8 cellular contexts compared by ENCODE assay signal in the genomic region with DNA sequence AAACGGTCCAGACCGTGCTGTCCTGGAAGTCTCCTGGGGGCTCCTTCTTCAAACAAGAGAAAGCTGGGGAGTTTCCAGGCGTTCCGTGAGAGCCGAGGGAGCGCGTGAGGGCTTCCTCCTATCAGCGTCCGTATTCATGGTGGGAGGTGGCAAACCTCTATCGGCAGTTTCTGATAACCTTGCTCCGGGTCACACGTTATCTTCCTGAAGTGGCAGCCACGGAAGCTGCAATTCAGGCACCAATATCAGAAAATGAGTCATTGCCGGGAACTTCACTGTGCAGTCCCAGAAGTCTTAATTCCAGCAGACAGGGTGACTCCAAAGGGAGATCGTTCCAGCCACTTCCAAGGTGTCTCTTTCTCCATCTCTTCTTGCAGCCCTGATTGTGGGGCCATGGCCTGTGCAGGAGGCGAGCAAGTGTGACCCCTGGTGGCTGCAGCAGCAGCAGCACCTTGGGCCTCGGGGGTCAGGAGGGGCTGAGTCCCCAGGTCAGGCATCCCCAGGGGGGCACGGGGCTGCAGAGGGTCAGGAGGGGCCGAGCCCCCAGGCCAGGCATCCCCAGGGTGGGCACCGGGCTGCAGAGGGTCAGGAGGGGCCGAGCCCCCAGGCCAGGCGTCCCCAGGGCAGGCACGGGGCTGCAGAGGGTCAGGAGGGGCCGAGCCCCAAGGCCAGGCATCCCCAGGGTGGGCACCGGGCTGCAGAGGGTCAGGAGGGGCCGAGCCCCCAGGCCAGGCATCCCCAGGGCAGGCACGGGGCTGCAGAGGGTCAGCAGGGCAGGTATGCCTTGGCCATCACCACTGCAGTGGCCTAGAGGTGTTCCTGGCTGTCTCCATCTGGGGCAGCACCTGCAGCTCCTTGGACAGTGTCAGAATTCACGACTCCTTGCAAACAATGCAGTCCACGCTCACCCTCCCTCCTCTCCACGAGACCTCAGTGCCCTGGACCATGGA.
A peak's percentile ranks its signal among the peaks of the same experiment; 100 is the strongest.
DNase-seq lines count a peak whose midpoint lies in the region; ATAC-seq and TF ChIP-seq lines count a peak whose summit lies in the region.

No MANE protein-coding gene starts in this region.

- H3K27me3 Mint-ChIP-seq in naive B cell, result peaks cover 4 to 12% (median 8%) of the 10 kb centered on the region in 3 donors

- no peak for TF ChIP-seq EP300 in tibial nerve (IDR thresholded peaks at IDR 0.05)

- BruUV-seq in PC-3 (replicated peaks; lab: Mats Ljungman, UMichigan), result no TSS peak

- CTCF ChIA-PET in PC-3 (lab: Charles Lee), result no interaction called here

- peaks cover 0 to 5% (median 2%) of the 10 kb centered on the region in 7 donors for H3K9me3 Mint-ChIP-seq in naive B cell

- H4K20me1 ChIP-seq in PC-3 (ENCODE audit: low read length), result no peaks in the 10 kb centered on the region

- H3K36me3 Mint-ChIP-seq in naive B cell, result no peaks in the 10 kb centered on the region

- no peak overlapping the region for H3K4me2 ChIP-seq in PC-3 (ENCODE audit: low read length)

- peak; percentile 87 for ATAC-seq in PC-3
- ATAC-seq in naive B cell (ENCODE audit: low read depth in 2 of 2), result peak in 1 of 2 donors; percentile 30
- no peak for ATAC-seq in GM21447 (IDR thresholded peaks at IDR 0.05; ENCODE audit: unreplicated experiment)

- H3K9me3 ChIP-seq in PC-3 (ENCODE audit: low read length) (no peaks in the 10 kb centered on the region), tibial nerve (no peaks in the 10 kb centered on the region)

- no peaks in the 10 kb centered on the region for H3K36me3 ChIP-seq in H7 (replicated peaks; ENCODE audit: control insufficient read depth, insufficient read depth, low read length)
- H3K36me3 ChIP-seq in PC-3 (ENCODE audit: low read depth, low read length), result no peaks in the 10 kb centered on the region
- H3K36me3 ChIP-seq in tibial nerve, result no peaks in the 10 kb centered on the region

- H3K9me2 ChIP-seq in PC-3 (replicated peaks; ENCODE audit: low read length), result no peaks in the 10 kb centered on the region

- peak; percentile 95 for DNase-seq in H7
- peak; percentile 38 for DNase-seq in PC-3
- peak; percentile 10 to 47 (median 28) for DNase-seq in activated naive CD4-positive, alpha-beta T cell (lab: John Stamatoyannopoulos, UW)
- no peak for DNase-seq in naive B cell
- DNase-seq in tibial nerve (ENCODE audit: low spot score in 2 of 2), result no peak
- no peak for DNase-seq in occipital lobe (lab: John Stamatoyannopoulos, UW)
- no peak for DNase-seq in HPDE6-E6E7 (ENCODE audit: extremely low spot score)

- intact Hi-C loops in PC-3 (cut with micrococcal nuclease), result no loop called here

- peaks cover 0 to 9% (median 7%) of the 10 kb centered on the region in 3 donors for H3K4me1 Mint-ChIP-seq in naive B cell

- no peaks in the 10 kb centered on the region for H3F3A ChIP-seq in PC-3 (ENCODE audit: low read length, unreplicated experiment)

- H3K79me2 ChIP-seq in PC-3 (ENCODE audit: low read length), result no peaks in the 10 kb centered on the region

- H3K4me3 ChIP-seq in H7 (ENCODE audit: insufficient read depth, low read depth, low read length) (no peak overlapping the region), PC-3 (ENCODE audit: low read length) (no peak overlapping the region), tibial nerve (no peak overlapping the region)

- H3K4me1 ChIP-seq in PC-3 (ENCODE audit: insufficient read depth, low read length) (no peaks in the 10 kb centered on the region), tibial nerve (peaks cover 0 to 9% (median 0%) of the 10 kb centered on the region in 4 donors)

- peak overlapping the region in 5 of 8 donors; percentile 26 to 71 (median 42) for H3K4me3 Mint-ChIP-seq in naive B cell

- POLR2A ChIA-PET in PC-3 (lab: Charles Lee; ENCODE audit: unreplicated experiment), result no interaction called here

- H3K27ac ChIP-seq in PC-3 (ENCODE audit: low read length), result no peak overlapping the region
- H3K27ac ChIP-seq in tibial nerve, result no peak overlapping the region

- no peak overlapping the region for H2AFZ ChIP-seq in PC-3 (ENCODE audit: low read length)

- peak; percentile 79 for TF ChIP-seq CTCF in PC-3 (conservative IDR thresholded peaks at IDR 0.05; ENCODE audit: low read depth, low read length)
- TF ChIP-seq CTCF in tibial nerve (IDR thresholded peaks at IDR 0.05), result peak; percentile 48 to 64 (median 55)

- 20 to 31% methylated on average over 22 to 27 of the region's 30 CpGs for WGBS in tibial nerve, 2 donors

- H3K27ac Mint-ChIP-seq in naive B cell, result no peak overlapping the region

- no peak overlapping the region for H3K9ac ChIP-seq in PC-3 (ENCODE audit: low read length)

- TF ChIP-seq POLR2A in tibial nerve (IDR thresholded peaks at IDR 0.05), result no peak

- H3K27me3 ChIP-seq in H7 (ENCODE audit: control insufficient read depth, insufficient read depth, low read length) (no peaks in the 10 kb centered on the region), PC-3 (ENCODE audit: low read length) (no peaks in the 10 kb centered on the region), tibial nerve (no peaks in the 10 kb centered on the region)

Comparison
In these comparisons a context has a peak if more than half of its experiments do, and no peak if none do; other contexts are left out.
1. DNase-seq: peak in H7 (single experiment), PC-3 (single experiment) and activated naive CD4-positive, alpha-beta T cell (4 of 4); none in naive B cell (single experiment), tibial nerve (0 of 2), occipital lobe (single experiment) and HPDE6-E6E7 (single experiment).